36 cellular contexts compared by ENCODE assay signal in the genomic region with DNA sequence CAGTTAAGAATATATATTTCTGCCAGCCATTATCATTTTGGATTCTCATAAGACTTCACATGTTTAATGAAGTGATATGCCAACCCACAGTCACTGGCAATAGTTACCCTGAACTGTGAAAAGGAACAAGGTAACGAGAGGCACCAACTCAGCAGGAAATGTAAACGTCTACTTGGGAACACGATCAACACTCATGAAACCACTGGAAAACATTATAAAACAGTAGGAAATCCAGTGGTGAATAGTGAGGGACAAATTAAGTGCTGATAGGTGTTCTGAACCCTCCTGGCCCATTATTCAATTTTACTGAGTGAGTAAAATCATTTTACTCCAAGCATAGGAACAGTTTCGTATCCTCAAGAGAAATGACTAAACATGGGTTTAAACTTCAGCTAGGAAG. TPM values are rescaled to one million over a fixed set of nuclear protein-coding genes. Genes with fewer than 3 reads are reported as not detected.
DNase-seq lines count a peak whose midpoint lies in the region; ATAC-seq, FAIRE-seq and TF ChIP-seq lines count a peak whose summit lies in the region.
"Had no signal": no experiment of that assay in that cellular context is flagged by ENCODE, and none has a peak within 500 bp of the region (broad histone marks: within the 10 kb centered on the region; RNA-seq: fewer than 3 reads in every experiment).

No MANE protein-coding gene starts in this region.

- no peak overlapping the region for H3K27ac Mint-ChIP-seq in activated CD4-positive, alpha-beta T cell treated with anti-CD3 and anti-CD28 coated beads, Interleukin-2, amount 10 ng/mL, durations not matched to agents 24 days and 14 days
- no peak overlapping the region for H3K27ac Mint-ChIP-seq in activated CD4-positive, alpha-beta T cell treated with anti-CD3 and anti-CD28 coated beads, Interleukin-2, amount 10 ng/mL, durations not matched to agents 7 days and 5 days
- H3K27ac Mint-ChIP-seq in CD8-positive, alpha-beta memory T cell, result no peak overlapping the region
- H3K27ac Mint-ChIP-seq: B cell; CD14-positive monocyte; CD4-positive, alpha-beta memory T cell; CD4-positive, alpha-beta T cell; CD4-positive, CD25-positive, alpha-beta regulatory T cell; CD8-positive, alpha-beta T cell had no signal

- H3K27ac ChIP-seq in HEK293 (ENCODE audit: extremely low read depth, low read depth, low read length) (no peak overlapping the region), osteoblast (ENCODE audit: low read depth, low read length) (no peak overlapping the region), left lung (no peak overlapping the region)
- no peak overlapping the region for H3K27ac ChIP-seq in CD8-positive, alpha-beta memory T cell (ENCODE audit: low read depth, low read length)
- H3K27ac ChIP-seq: 22Rv1; A549; BLaER1; BLaER1 treated with 17β-estradiol and CSF1 and Interleukin-3, amounts not matched to agents 10 nM and 100 nM; C4-2B had no signal

- H3K4me2 ChIP-seq in osteoblast (ENCODE audit: insufficient read depth, low read length), result no peak overlapping the region
- H3K4me2 ChIP-seq: A549; BLaER1; BLaER1 treated with 17β-estradiol and CSF1 and Interleukin-3, amounts not matched to agents 10 nM and 100 nM had no signal

- CTCF ChIA-PET in activated CD4-positive, alpha-beta T cell treated with anti-CD3 and anti-CD28 coated beads, Interleukin-2, amount 10 ng/mL, durations not matched to agents 7 days and 5 days (lab: Charles Lee), result no interaction called here
- CTCF ChIA-PET in HEK293 (lab: Yijun Ruan, JAX), result no interaction called here
- CTCF ChIA-PET in CD8-positive, alpha-beta memory T cell (lab: Charles Lee), result no interaction called here

- no peaks in the 10 kb centered on the region for H3K27me3 ChIP-seq in osteoblast (ENCODE audit: insufficient read depth, low read length)
- no peaks in the 10 kb centered on the region for H3K27me3 ChIP-seq in left lung
- H3K27me3 ChIP-seq in CD8-positive, alpha-beta memory T cell (ENCODE audit: insufficient read depth, low read length, poor library complexity, severe bottlenecking), result no peaks in the 10 kb centered on the region
- H3K27me3 ChIP-seq: BE2C; BLaER1; BLaER1 treated with 17β-estradiol and CSF1 and Interleukin-3, amounts not matched to agents 10 nM and 100 nM had no signal

- peak; percentile 99 for FAIRE-seq in D721Med (lab: Jason Lieb, UNC)
- FAIRE-seq: A549 had no signal

- peaks cover 13% of the 10 kb centered on the region for H3K4me1 Mint-ChIP-seq in activated CD4-positive, alpha-beta T cell treated with anti-CD3 and anti-CD28 coated beads, Interleukin-2, amount 10 ng/mL, durations not matched to agents 24 days and 14 days
- H3K4me1 Mint-ChIP-seq in activated CD4-positive, alpha-beta T cell treated with anti-CD3 and anti-CD28 coated beads, Interleukin-2, amount 10 ng/mL, durations not matched to agents 7 days and 5 days, result peaks cover 13% of the 10 kb centered on the region
- H3K4me1 Mint-ChIP-seq in CD8-positive, alpha-beta memory T cell, result peaks cover 16 to 20% (median 19%) of the 10 kb centered on the region in 3 donors

- H3K4me3 Mint-ChIP-seq in activated CD4-positive, alpha-beta T cell treated with anti-CD3 and anti-CD28 coated beads, Interleukin-2, amount 10 ng/mL, durations not matched to agents 24 days and 14 days, result no peak overlapping the region
- no peak overlapping the region for H3K4me3 Mint-ChIP-seq in activated CD4-positive, alpha-beta T cell treated with anti-CD3 and anti-CD28 coated beads, Interleukin-2, amount 10 ng/mL, durations not matched to agents 7 days and 5 days
- H3K4me3 Mint-ChIP-seq in CD8-positive, alpha-beta memory T cell, result no peak overlapping the region
- H3K4me3 Mint-ChIP-seq: B cell; CD14-positive monocyte; CD4-positive, alpha-beta memory T cell; CD4-positive, alpha-beta T cell; CD4-positive, CD25-positive, alpha-beta regulatory T cell; CD8-positive, alpha-beta T cell had no signal

- no peaks in the 10 kb centered on the region for H3K9me3 Mint-ChIP-seq in activated CD4-positive, alpha-beta T cell treated with anti-CD3 and anti-CD28 coated beads, Interleukin-2, amount 10 ng/mL, durations not matched to agents 24 days and 14 days
- H3K9me3 Mint-ChIP-seq in activated CD4-positive, alpha-beta T cell treated with anti-CD3 and anti-CD28 coated beads, Interleukin-2, amount 10 ng/mL, durations not matched to agents 7 days and 5 days, result no peaks in the 10 kb centered on the region
- H3K9me3 Mint-ChIP-seq in CD8-positive, alpha-beta memory T cell, result no peaks in the 10 kb centered on the region
- H3K9me3 Mint-ChIP-seq: CD14-positive monocyte; CD4-positive, alpha-beta memory T cell; CD4-positive, alpha-beta T cell; CD8-positive, alpha-beta T cell had no signal

- POLR2A ChIA-PET in activated CD4-positive, alpha-beta T cell treated with anti-CD3 and anti-CD28 coated beads, Interleukin-2, amount 10 ng/mL, durations not matched to agents 7 days and 5 days (lab: Charles Lee), result no interaction called here
- POLR2A ChIA-PET in HEK293 (lab: Yijun Ruan, JAX), result no interaction called here
- POLR2A ChIA-PET in CD8-positive, alpha-beta memory T cell (lab: Charles Lee), result no interaction called here

- TF ChIP-seq CTCF in D721Med (IDR thresholded peaks at IDR 0.05; ENCODE audit: insufficient read depth, missing control alignments), result no peak
- no peak for TF ChIP-seq CTCF in HEK293 (tag by site-specific recombination; IDR thresholded peaks at IDR 0.05)
- TF ChIP-seq CTCF in osteoblast (IDR thresholded peaks at IDR 0.05; ENCODE audit: extremely low read depth, low read depth, low read length), result no peak
- no peak for TF ChIP-seq CTCF in left lung (IDR thresholded peaks at IDR 0.05)

- peak; percentile 11 for DNase-seq in activated CD4-positive, alpha-beta T cell treated with anti-CD3 and anti-CD28 coated beads, Interleukin-2, amount 10 ng/mL, durations not matched to agents 24 days and 14 days
- no peak for DNase-seq in activated CD4-positive, alpha-beta T cell treated with anti-CD3 and anti-CD28 coated beads, Interleukin-2, amount 10 ng/mL, durations not matched to agents 7 days and 5 days
- no peak for DNase-seq in D721Med (ENCODE audit: insufficient read length, low spot score)
- no peak for DNase-seq in osteoblast (ENCODE audit: insufficient read length, low spot score, missing footprints)
- no peak for DNase-seq in left lung
- no peak for DNase-seq in CD8-positive, alpha-beta memory T cell
- DNase-seq: 8988T; ACHN; AML-193; BE2C; C1 segment of cervical spinal cord; Caco-2; Calu3; CD4-positive, alpha-beta memory T cell; CD4-positive, alpha-beta T cell; CD4-positive, CD25-positive, alpha-beta regulatory T cell; CD8-positive, alpha-beta T cell; COR-L47; DMS 273 treated with DMSO at 0.1 percent for 48 hours; DMS153; DMS53; DMS79; DMS79 treated with DMSO at 0.1 percent for 48 hours; DND-41; EL had no signal

- H3K27me3 Mint-ChIP-seq in activated CD4-positive, alpha-beta T cell treated with anti-CD3 and anti-CD28 coated beads, Interleukin-2, amount 10 ng/mL, durations not matched to agents 24 days and 14 days, result peaks cover 2% of the 10 kb centered on the region
- H3K27me3 Mint-ChIP-seq in activated CD4-positive, alpha-beta T cell treated with anti-CD3 and anti-CD28 coated beads, Interleukin-2, amount 10 ng/mL, durations not matched to agents 7 days and 5 days, result no peaks in the 10 kb centered on the region
- no peaks in the 10 kb centered on the region for H3K27me3 Mint-ChIP-seq in CD8-positive, alpha-beta memory T cell
- H3K27me3 Mint-ChIP-seq: B cell; CD4-positive, alpha-beta memory T cell; CD4-positive, alpha-beta T cell; CD4-positive, CD25-positive, alpha-beta regulatory T cell had no signal

- H3K36me3 Mint-ChIP-seq in activated CD4-positive, alpha-beta T cell treated with anti-CD3 and anti-CD28 coated beads, Interleukin-2, amount 10 ng/mL, durations not matched to agents 24 days and 14 days (ENCODE audit: low read depth), result no peaks in the 10 kb centered on the region
- no peaks in the 10 kb centered on the region for H3K36me3 Mint-ChIP-seq in activated CD4-positive, alpha-beta T cell treated with anti-CD3 and anti-CD28 coated beads, Interleukin-2, amount 10 ng/mL, durations not matched to agents 7 days and 5 days (ENCODE audit: low read depth)
- peaks cover 0 to 2% (median 0%) of the 10 kb centered on the region in 3 donors for H3K36me3 Mint-ChIP-seq in CD8-positive, alpha-beta memory T cell
- H3K36me3 Mint-ChIP-seq: CD14-positive monocyte; CD4-positive, alpha-beta memory T cell; CD4-positive, CD25-positive, alpha-beta regulatory T cell had no signal

- peak overlapping the region; percentile 36 for H2AFZ ChIP-seq in osteoblast (ENCODE audit: low read length)

- H3K36me3 ChIP-seq in HEK293 (ENCODE audit: control insufficient read depth in 2 of 2, insufficient read depth in 1 of 2, low read length in 2 of 2), result peaks cover 0 to 8% of the 10 kb centered on the region in 2 experiments; a peak in 1 of 3 replicates
- H3K36me3 ChIP-seq in osteoblast (ENCODE audit: insufficient read depth, low read length), result no peaks in the 10 kb centered on the region
- H3K36me3 ChIP-seq in left lung, result no peaks in the 10 kb centered on the region
- H3K36me3 ChIP-seq in CD8-positive, alpha-beta memory T cell (ENCODE audit: insufficient read depth, low read length), result no peaks in the 10 kb centered on the region
- H3K36me3 ChIP-seq: BE2C; BLaER1; BLaER1 treated with 17β-estradiol and CSF1 and Interleukin-3, amounts not matched to agents 10 nM and 100 nM had no signal

- no peaks in the 10 kb centered on the region for H4K20me1 ChIP-seq in osteoblast (ENCODE audit: insufficient read depth, low read length)
- H4K20me1 ChIP-seq: BLaER1; BLaER1 treated with 17β-estradiol and CSF1 and Interleukin-3, amounts not matched to agents 10 nM and 100 nM had no signal

- intact Hi-C loops in activated CD4-positive, alpha-beta T cell treated with anti-CD3 and anti-CD28 coated beads, Interleukin-2, amount 10 ng/mL, durations not matched to agents 24 days and 14 days (cut with micrococcal nuclease), result loop anchor here (10.0 kb wide), 1 partner anchor 717 kb away; the partner anchor contains the start of gene MBD2
- intact Hi-C loops in left lung (cut with DNase I), result no loop called here

- H3K4me1 ChIP-seq in HEK293 (ENCODE audit: control insufficient read depth, insufficient read depth, low read length), result peaks cover 16% of the 10 kb centered on the region
- H3K4me1 ChIP-seq in osteoblast (ENCODE audit: insufficient read depth, low read length), result no peaks in the 10 kb centered on the region
- peaks cover 18 to 22% of the 10 kb centered on the region in 2 donors for H3K4me1 ChIP-seq in left lung
- peaks cover 13% of the 10 kb centered on the region for H3K4me1 ChIP-seq in CD8-positive, alpha-beta memory T cell (ENCODE audit: insufficient read depth, low read length)
- H3K4me1 ChIP-seq: BE2C had no signal

- H3K9me3 ChIP-seq in HEK293 (ENCODE audit: control insufficient read depth, insufficient read depth, low read depth, low read length) (no peaks in the 10 kb centered on the region), osteoblast (ENCODE audit: low read depth, low read length) (no peaks in the 10 kb centered on the region), left lung (no peaks in the 10 kb centered on the region)
- H3K9me3 ChIP-seq in CD8-positive, alpha-beta memory T cell (ENCODE audit: low read length), result no peaks in the 10 kb centered on the region
- H3K9me3 ChIP-seq: A549; BE2C; BLaER1; BLaER1 treated with 17β-estradiol and CSF1 and Interleukin-3, amounts not matched to agents 10 nM and 100 nM; Caco-2 had no signal

- ATAC-seq in GM18511 (IDR thresholded peaks at IDR 0.05; ENCODE audit: unreplicated experiment) (no peak), left lung (no peak)
- ATAC-seq: A549; CD8-positive, alpha-beta T cell had no signal

- no peaks in the 10 kb centered on the region for H3K79me2 ChIP-seq in osteoblast (ENCODE audit: insufficient read depth, low read length)

- H3K4me3 ChIP-seq in HEK293 (ENCODE audit: low read depth, low read length) (no peak overlapping the region), osteoblast (ENCODE audit: insufficient read depth, low read length) (no peak overlapping the region), left lung (no peak overlapping the region)
- H3K4me3 ChIP-seq in CD8-positive, alpha-beta memory T cell (ENCODE audit: low read length), result no peak overlapping the region
- H3K4me3 ChIP-seq: A549; BLaER1; BLaER1 treated with 17β-estradiol and CSF1 and Interleukin-3, amounts not matched to agents 10 nM and 100 nM had no signal

RNA-seq across cellular contexts. Expression of gene CCDC68, which starts 17.1 kb away (rescaled TPM):
- not detected in 2 replicates for total RNA-seq in activated CD4-positive, alpha-beta T cell treated with anti-CD3 and anti-CD28 coated beads, Interleukin-2, amount 10 ng/mL, durations not matched to agents 24 days and 14 days
- total RNA-seq in activated CD4-positive, alpha-beta T cell treated with anti-CD3 and anti-CD28 coated beads, Interleukin-2, amount 10 ng/mL, durations not matched to agents 7 days and 5 days, result under 1 TPM in 1 of 2 experiments, not detected in 1; 0.29 TPM
- total RNA-seq in osteoblast (9.0 and 13.3 TPM in 2 replicates), left lung (10 to 100 TPM; 13.8 to 16.1 TPM)
- not detected for total RNA-seq in CD8-positive, alpha-beta memory T cell
- polyA plus RNA-seq in CD8-positive, alpha-beta memory T cell, result not detected
- total RNA-seq: A673; CD4-positive, alpha-beta T cell; CD4-positive, CD25-positive, alpha-beta regulatory T cell; CD8-positive, alpha-beta T cell; G401 had no signal
- polyA plus RNA-seq: CD4-positive, alpha-beta memory T cell; CD4-positive, CD25-positive, alpha-beta regulatory T cell had no signal
